In genomic region chr16:510066-510465, GRCh38 we compare ENCODE assay signal across 13 cellular contexts. TPM values are rescaled to one million over a fixed set of nuclear protein-coding genes. Genes with fewer than 3 reads are reported as not detected.
"Had no signal": no experiment of that assay in that cellular context is flagged by ENCODE, and none has a peak within 500 bp of the region (broad histone marks: within the 10 kb centered on the region; RNA-seq: fewer than 3 reads in every experiment).

No MANE protein-coding gene starts in this region.

RNA-seq across cellular contexts. Expression of gene PRR35, which starts 50.1 kb away (rescaled TPM):
- total RNA-seq: activated B cell treated with CpG ODN at 0.5 μM for 24 hours; activated CD4-positive, alpha-beta memory T cell treated with anti-CD3 and anti-CD28 coated beads for 36 hours; activated CD4-positive, alpha-beta memory T cell treated with anti-CD3 and anti-CD28 coated beads, Interleukin-2, amount 10 ng/mL, durations not matched to agents 7 days and 5 days; activated CD4-positive, alpha-beta T cell treated with anti-CD3 and anti-CD28 coated beads for 36 hours; activated CD4-positive, alpha-beta T cell treated with anti-CD3 and anti-CD28 coated beads, Interleukin-2, amount 10 ng/mL, durations not matched to agents 24 days and 14 days; activated CD4-positive, alpha-beta T cell treated with anti-CD3 and anti-CD28 coated beads, Interleukin-2, amount 10 ng/mL, durations not matched to agents 7 days and 5 days; activated CD8-positive, alpha-beta memory T cell treated with anti-CD3 and anti-CD28 coated beads for 36 hours; activated CD8-positive, alpha-beta memory T cell treated with anti-CD3 and anti-CD28 coated beads, Interleukin-2, amount 10 ng/mL, durations not matched to agents 7 days and 5 days; activated CD8-positive, alpha-beta T cell treated with anti-CD3 and anti-CD28 coated beads for 36 hours; activated CD8-positive, alpha-beta T cell treated with anti-CD3 and anti-CD28 coated beads, Interleukin-2, amount 10 ng/mL, durations not matched to agents 7 days and 5 days; T-helper 1 cell treated with Interleukin-12 subunit alpha and Interleukin-12 subunit beta and Interleukin-4 antibody, amounts not matched to agents 30 ng/mL and 1 ng/mL, for 36 hours; T-helper 17 cell; T-helper 2 cell treated with Interferon-gamma antibody and Interleukin-4, amounts not matched to agents 100 ng/mL and 5 ng/mL, for 36 hours had no signal
